Comparison of ENCODE assay signal across 8 cellular contexts in genomic region chr16:89363621-89364393, GRCh38.
A peak's percentile ranks its signal among the peaks of the same experiment; 100 is the strongest.
DNase-seq lines count a peak whose midpoint lies in the region; ATAC-seq lines count a peak whose summit lies in the region.

No MANE protein-coding gene starts in this region.

- H3K27me3 ChIP-seq in right cardiac atrium (ENCODE audit: control insufficient read depth, insufficient read depth): no peaks in the 10 kb centered on the region

- H3K4me1 ChIP-seq in right cardiac atrium (ENCODE audit: control insufficient read depth, insufficient read depth, low read length): peaks cover 36% of the 10 kb centered on the region

- intact Hi-C loops in right cardiac atrium (cut with DNase I): no loop called here

- H3K4me3 ChIP-seq in right cardiac atrium (ENCODE audit: low read length): no peak overlapping the region

- H3K27ac Mint-ChIP-seq in stimulated activated naive B cell treated with anti-CD40 and anti-IgM and Interleukin-4, amounts not matched to agents 10 μg/mL and 1 μg/mL and 100 μg/mL, for 72 hours: peak overlapping the region; percentile 63

- DNase-seq in COLO829 (ENCODE audit: low spot score): peak; percentile 60
- peak; percentile 78 for DNase-seq in NCI-H226
- peak; percentile 15 for DNase-seq in activated T-helper 9 cell treated with anti-CD3 and anti-CD28 coated beads, Interleukin-2, amount 50 U/mL, for 16 hours (ENCODE audit: low read depth)
- peak in 1 of 3 donors; percentile 49 for DNase-seq in right cardiac atrium
- no peak for DNase-seq in stimulated activated naive B cell treated with anti-CD40 and anti-IgM and Interleukin-4, amounts not matched to agents 10 μg/mL and 1 μg/mL and 100 μg/mL, for 72 hours
- no peak for DNase-seq in SHP77 treated with DMSO at 0.1 percent for 48 hours (lab: John Stamatoyannopoulos, UW)
- no peak for DNase-seq in D341Med (ENCODE audit: low spot score)

- H3K4me1 Mint-ChIP-seq in stimulated activated naive B cell treated with anti-CD40 and anti-IgM and Interleukin-4, amounts not matched to agents 10 μg/mL and 1 μg/mL and 100 μg/mL, for 72 hours: peaks cover 66 to 94% of the 10 kb centered on the region in 2 donors

- H3K9me3 ChIP-seq in right cardiac atrium (ENCODE audit: control insufficient read depth, low read length): no peaks in the 10 kb centered on the region

- H3K36me3 Mint-ChIP-seq in stimulated activated naive B cell treated with anti-CD40 and anti-IgM and Interleukin-4, amounts not matched to agents 10 μg/mL and 1 μg/mL and 100 μg/mL, for 72 hours: peaks cover 23 to 46% of the 10 kb centered on the region in 2 donors

- 36% methylated on average over 12 of the region's 12 CpGs for WGBS in right cardiac atrium

- H3K27me3 Mint-ChIP-seq in stimulated activated naive B cell treated with anti-CD40 and anti-IgM and Interleukin-4, amounts not matched to agents 10 μg/mL and 1 μg/mL and 100 μg/mL, for 72 hours: no peaks in the 10 kb centered on the region

- peak overlapping the region; percentile 29 for H3K27ac ChIP-seq in right cardiac atrium (ENCODE audit: low read length)

- no peaks in the 10 kb centered on the region for H3K9me3 Mint-ChIP-seq in stimulated activated naive B cell treated with anti-CD40 and anti-IgM and Interleukin-4, amounts not matched to agents 10 μg/mL and 1 μg/mL and 100 μg/mL, for 72 hours

- ATAC-seq in right cardiac atrium: peak; percentile 37 to 67
- ATAC-seq in stimulated activated naive B cell treated with anti-CD40 and anti-IgM and Interleukin-4, amounts not matched to agents 10 μg/mL and 1 μg/mL and 100 μg/mL, for 72 hours (replicated peaks): no peak
- ATAC-seq in GM19328 (IDR thresholded peaks at IDR 0.05; ENCODE audit: unreplicated experiment): no peak

- H3K4me3 Mint-ChIP-seq in stimulated activated naive B cell treated with anti-CD40 and anti-IgM and Interleukin-4, amounts not matched to agents 10 μg/mL and 1 μg/mL and 100 μg/mL, for 72 hours: peak overlapping the region; percentile 40 to 47

Comparison
In these comparisons a context has a peak if more than half of its experiments do, and no peak if none do; other contexts are left out.
1. DNase-seq: peak in COLO829 (single experiment), NCI-H226 (single experiment) and activated T-helper 9 cell treated with anti-CD3 and anti-CD28 coated beads, Interleukin-2, amount 50 U/mL, for 16 hours (single experiment); none in stimulated activated naive B cell treated with anti-CD40 and anti-IgM and Interleukin-4, amounts not matched to agents 10 μg/mL and 1 μg/mL and 100 μg/mL, for 72 hours (single experiment), SHP77 treated with DMSO at 0.1 percent for 48 hours (single experiment) and D341Med (single experiment).
2. ATAC-seq: peak in right cardiac atrium (2 of 2); none in stimulated activated naive B cell treated with anti-CD40 and anti-IgM and Interleukin-4, amounts not matched to agents 10 μg/mL and 1 μg/mL and 100 μg/mL, for 72 hours (0 of 2) and GM19328 (single experiment).